7 cellular contexts compared by ENCODE assay signal in the genomic region with DNA sequence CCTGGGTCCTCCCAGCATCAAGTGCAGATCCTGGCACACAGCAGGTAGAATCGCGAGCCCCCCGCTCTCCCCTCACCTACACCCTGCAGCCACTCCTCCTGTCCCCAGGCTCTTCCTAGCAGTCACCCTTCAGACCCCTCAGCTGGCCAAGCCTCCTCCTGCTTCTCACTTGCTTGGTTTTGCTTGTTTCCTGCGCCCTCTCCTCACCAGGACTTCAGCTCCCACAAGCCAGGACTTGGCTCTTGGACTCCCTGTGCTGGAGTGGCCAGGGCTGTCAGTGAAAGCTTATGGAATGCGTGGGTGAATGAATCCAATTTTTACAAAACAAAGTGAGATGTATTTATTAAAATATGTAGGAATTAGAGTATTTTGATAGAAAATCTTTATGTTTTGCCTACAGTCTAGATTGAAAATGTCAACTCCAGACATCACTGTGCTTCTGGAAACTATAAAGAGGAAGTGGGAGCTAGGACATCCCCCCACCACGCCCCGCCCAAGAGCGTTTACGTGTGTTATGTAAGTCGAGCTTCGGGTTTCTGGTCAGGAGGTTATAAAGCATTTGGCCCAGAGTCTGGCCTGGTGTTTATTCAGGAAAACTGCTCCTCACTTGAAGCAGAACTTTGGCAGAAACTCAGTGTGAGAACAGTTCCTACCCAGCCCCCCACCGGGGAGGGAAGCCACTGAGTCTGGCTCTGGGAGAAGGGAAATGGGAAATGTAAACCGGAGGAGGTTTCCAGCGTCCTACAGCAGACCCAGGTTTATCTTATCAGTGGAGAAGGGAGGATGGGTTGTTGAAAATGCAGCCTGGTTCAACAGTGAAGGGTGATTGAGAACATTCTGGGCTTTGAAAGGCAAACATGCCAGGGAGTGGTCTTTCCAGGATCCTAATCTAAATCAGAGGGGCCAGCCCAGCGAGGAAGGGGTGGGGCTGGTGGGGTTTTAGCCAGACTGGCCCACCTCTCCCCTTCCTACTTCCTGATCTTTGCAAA. TPM values are rescaled to one million over a fixed set of nuclear protein-coding genes. Genes with fewer than 3 reads are reported as not detected.
DNase-seq lines count a peak whose midpoint lies in the region; ATAC-seq, FAIRE-seq and TF ChIP-seq lines count a peak whose summit lies in the region.

No MANE protein-coding gene starts in this region.

- H3K9me2 ChIP-seq in SU-DHL-6 (replicated peaks; ENCODE audit: insufficient read depth, low read length) = no peaks in the 10 kb centered on the region

- H3K27me3 Mint-ChIP-seq in osteocyte (ENCODE audit: unreplicated experiment) = no peaks in the 10 kb centered on the region

- TF ChIP-seq CTCF in SU-DHL-6 (IDR thresholded peaks at IDR 0.05; ENCODE audit: insufficient read depth, low read length, poor library complexity, severe bottlenecking) (no peak), fibroblast of the aortic adventitia (IDR thresholded peaks at IDR 0.05; ENCODE audit: insufficient read depth, low read length) (no peak), osteocyte (IDR thresholded peaks at IDR 0.05) (no peak), WERI-Rb-1 (IDR thresholded peaks at IDR 0.05; ENCODE audit: low read depth, low read length) (no peak)

- H3K27ac Mint-ChIP-seq in osteocyte (ENCODE audit: unreplicated experiment) = peak overlapping the region; percentile 90

- peaks cover 5% of the 10 kb centered on the region for H3K36me3 Mint-ChIP-seq in osteocyte (ENCODE audit: unreplicated experiment)

- peak; percentile 48 for DNase-seq in GM19239 (ENCODE audit: insufficient read length, low spot score)
- peak; percentile 96 for DNase-seq in fibroblast of the aortic adventitia (ENCODE audit: low read depth)
- no peak for DNase-seq in osteocyte (ENCODE audit: extremely low spot score, unreplicated experiment)
- DNase-seq in amniotic stem cell (lab: John Stamatoyannopoulos, UW) = no peak
- DNase-seq in WERI-Rb-1 = no peak

- FAIRE-seq in GM19239 (lab: Jason Lieb, UNC) = peak; percentile 82

- H3K4me3 Mint-ChIP-seq in osteocyte (ENCODE audit: unreplicated experiment) = peak overlapping the region; percentile 59

- H3K4me3 ChIP-seq in SU-DHL-6 (ENCODE audit: insufficient read depth, low read length, poor library complexity, severe bottlenecking) (peak overlapping the region; percentile 44), fibroblast of the aortic adventitia (ENCODE audit: low read depth, low read length) (peak overlapping the region; percentile 1), WERI-Rb-1 (ENCODE audit: low read depth, low read length) (no peak overlapping the region)

- H2AFZ ChIP-seq in SU-DHL-6 (ENCODE audit: low read depth, low read length, severe bottlenecking) = peak overlapping the region; percentile 95

- no peaks in the 10 kb centered on the region for H3K79me2 ChIP-seq in SU-DHL-6 (ENCODE audit: insufficient read depth, low read length)

- H3K27me3 ChIP-seq in SU-DHL-6 (ENCODE audit: low read length) (no peaks in the 10 kb centered on the region), WERI-Rb-1 (ENCODE audit: insufficient read depth, low read depth, severe bottlenecking) (no peaks in the 10 kb centered on the region)

- H3K9me3 Mint-ChIP-seq in osteocyte (ENCODE audit: unreplicated experiment) = no peaks in the 10 kb centered on the region

- H3K9me3 ChIP-seq in SU-DHL-6 (ENCODE audit: insufficient read depth, low read length) (no peaks in the 10 kb centered on the region), WERI-Rb-1 (ENCODE audit: severe bottlenecking) (no peaks in the 10 kb centered on the region)

- peak overlapping the region; percentile 52 for H3K27ac ChIP-seq in SU-DHL-6 (ENCODE audit: low read depth, low read length)
- H3K27ac ChIP-seq in WERI-Rb-1 = no peak overlapping the region

- H3F3A ChIP-seq in SU-DHL-6 (ENCODE audit: insufficient read depth) = 0 out of 2 replicates have a peak, but pooled peaks cover 3% of the 10 kb centered on the region

- H4K20me1 ChIP-seq in SU-DHL-6 (ENCODE audit: low read depth, low read length) = no peaks in the 10 kb centered on the region

- H3K4me2 ChIP-seq in SU-DHL-6 (ENCODE audit: low read depth, low read length, poor library complexity, severe bottlenecking) = peak overlapping the region; percentile 69

- peak; percentile 48 for ATAC-seq in HG03520 (IDR thresholded peaks at IDR 0.05; ENCODE audit: unreplicated experiment)

- H3K36me3 ChIP-seq in SU-DHL-6 (ENCODE audit: low read length) (no peaks in the 10 kb centered on the region), WERI-Rb-1 (no peaks in the 10 kb centered on the region)

- peaks cover 23% of the 10 kb centered on the region for H3K4me1 Mint-ChIP-seq in osteocyte (ENCODE audit: unreplicated experiment)

- H3K9ac ChIP-seq in SU-DHL-6 (ENCODE audit: low read length) = peak overlapping the region; percentile 63

RNA-seq across cellular contexts. Expression of a gene that starts 8.8 kb away (rescaled TPM):
- total RNA-seq in fibroblast of the aortic adventitia (ENCODE audit: low replicate concordance) (23.1 and 40.9 TPM in 2 replicates), osteocyte (68.4 and 69.1 TPM in 2 replicates)

Comparison
In these comparisons a context has a peak if more than half of its experiments do, and no peak if none do; other contexts are left out.
1. DNase-seq: peak in GM19239 (single experiment) and fibroblast of the aortic adventitia (single experiment); none in osteocyte (single experiment), amniotic stem cell (single experiment) and WERI-Rb-1 (single experiment).